21 cellular contexts compared by ENCODE assay signal in the genomic region with DNA sequence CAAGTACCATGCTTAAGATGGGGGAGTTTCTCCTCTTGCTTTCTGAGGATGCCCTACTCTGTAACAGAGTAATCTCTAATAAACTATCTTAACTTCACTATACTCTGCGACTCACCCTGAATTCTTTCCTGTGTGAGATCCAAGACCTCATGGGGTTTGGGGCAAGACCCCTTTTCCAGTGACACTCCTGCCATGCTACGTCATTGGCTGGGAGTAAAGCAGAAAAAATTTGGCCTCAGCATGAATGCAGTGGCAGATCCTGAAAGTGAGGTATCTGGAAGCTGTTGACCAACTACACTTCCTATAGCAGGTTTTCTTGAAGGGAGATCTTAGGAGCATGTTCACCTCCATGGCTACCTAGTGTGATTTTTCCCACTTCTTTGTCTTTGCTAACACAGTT.
DNase-seq lines count a peak whose midpoint lies in the region; ATAC-seq and TF ChIP-seq lines count a peak whose summit lies in the region.
"Had no signal": no experiment of that assay in that cellular context is flagged by ENCODE, and none has a peak within 500 bp of the region (broad histone marks: within the 10 kb centered on the region; RNA-seq: fewer than 3 reads in every experiment).

No MANE protein-coding gene starts in this region.

- H3K27ac ChIP-seq in HUES6 (ENCODE audit: low read depth, low read length) (peak overlapping the region; percentile 95), ectodermal cell (ENCODE audit: insufficient read depth, low read depth, low read length, poor library complexity, severe bottlenecking) (peak overlapping the region; percentile 95)
- H3K27ac ChIP-seq: ovary, upper lobe of right lung had no signal

- no peaks in the 10 kb centered on the region for H3K27me3 ChIP-seq in Caco-2 (replicated peaks; ENCODE audit: control insufficient read depth, insufficient read depth, low read length)
- H3K27me3 ChIP-seq in HUES6 (ENCODE audit: control insufficient read depth, insufficient read depth, low read length) = no peaks in the 10 kb centered on the region
- H3K27me3 ChIP-seq in ectodermal cell (ENCODE audit: control insufficient read depth, insufficient read depth, low read length, poor library complexity, severe bottlenecking) = no peaks in the 10 kb centered on the region
- H3K27me3 ChIP-seq: ovary, stomach, upper lobe of right lung had no signal

- peak overlapping the region; percentile 74 for H3K9ac ChIP-seq in HUES6 (ENCODE audit: low read length)

- DNase-seq in Caco-2 (no peak), mesothelial cell of epicardium (ENCODE audit: low spot score in 2 of 2, unreplicated experiment in 2 of 2) (no peak), NCI-H82 treated with DMSO at 0.1 percent for 48 hours (lab: John Stamatoyannopoulos, UW; ENCODE audit: unreplicated experiment) (no peak), cerebellar nuclear complex (lab: John Stamatoyannopoulos, UW) (no peak), islet precursor cell (no peak)
- DNase-seq: GOT3; left cardiac atrium; NCI-H1092; NCI-H2081 treated with DMSO at 0.1 percent for 48 hours; NCI-H526; ovary; SIG-M5; stimulated activated CD4-positive, alpha-beta T cell treated with anti-CD3 and anti-CD28 coated beads, Interleukin-2, amount 100 ng/mL, for 24 hours; stomach; upper lobe of right lung had no signal

- H3K27me3 Mint-ChIP-seq in Caco-2 (ENCODE audit: insufficient read depth, unreplicated experiment) (no peaks in the 10 kb centered on the region), mesothelial cell of epicardium (ENCODE audit: low read depth) (no peaks in the 10 kb centered on the region)

- H3K27ac Mint-ChIP-seq in Caco-2 (ENCODE audit: unreplicated experiment) (peak overlapping the region; percentile 75), mesothelial cell of epicardium (peak overlapping the region; percentile 91)

- 33 to 39% methylated on average over 2 of the region's 2 CpGs for WGBS in ectodermal cell, 2 experiments

- H3K9me3 ChIP-seq in Caco-2 (peaks cover 8% of the 10 kb centered on the region; the same call in 1 of the 2 replicates), HUES6 (ENCODE audit: control insufficient read depth, insufficient read depth, low read depth, low read length) (peaks cover 50% of the 10 kb centered on the region), ectodermal cell (ENCODE audit: control insufficient read depth, low read length) (no peaks in the 10 kb centered on the region)
- H3K9me3 ChIP-seq: upper lobe of right lung had no signal

- no peak for ATAC-seq in HG03108 (IDR thresholded peaks at IDR 0.05; ENCODE audit: unreplicated experiment)
- ATAC-seq: activated CD4-positive, CD25-positive, alpha-beta regulatory T cell treated with anti-CD3 and anti-CD28 coated beads, Interleukin-2, amount 50 U/mL, for 24 hours; left cardiac atrium; sciatic nerve; upper lobe of right lung had no signal

- BruUV-seq in Caco-2 (replicated peaks; lab: Mats Ljungman, UMichigan) = no TSS peak

- H3K36me3 ChIP-seq in Caco-2 (ENCODE audit: control insufficient read depth, insufficient read depth, low read length) (no peaks in the 10 kb centered on the region), HUES6 (ENCODE audit: control insufficient read depth, insufficient read depth, low read length) (peaks cover 5% of the 10 kb centered on the region; the same call in 1 of the 2 replicates), ectodermal cell (ENCODE audit: control insufficient read depth, insufficient read depth, low read length) (no peaks in the 10 kb centered on the region)
- H3K36me3 ChIP-seq: ovary, stomach, upper lobe of right lung had no signal

- intact Hi-C loops in Caco-2 (cut with micrococcal nuclease; ENCODE audit: unreplicated experiment) = no loop called here

- H3K4me3 Mint-ChIP-seq in Caco-2 (ENCODE audit: unreplicated experiment) = peak overlapping the region; percentile 9
- H3K4me3 Mint-ChIP-seq in mesothelial cell of epicardium = no peak overlapping the region
- H3K4me3 Mint-ChIP-seq: central memory CD8-positive, alpha-beta T cell had no signal

- H3K4me1 ChIP-seq in Caco-2 (peaks cover 19% of the 10 kb centered on the region), HUES6 (ENCODE audit: control insufficient read depth, insufficient read depth, low read length) (peaks cover 23% of the 10 kb centered on the region), ectodermal cell (ENCODE audit: control insufficient read depth, insufficient read depth, low read length) (peaks cover 12% of the 10 kb centered on the region)
- H3K4me1 ChIP-seq: stomach, upper lobe of right lung had no signal

- peaks cover 32% of the 10 kb centered on the region for H3K9me3 Mint-ChIP-seq in Caco-2 (ENCODE audit: unreplicated experiment)
- peaks cover 40% of the 10 kb centered on the region for H3K9me3 Mint-ChIP-seq in mesothelial cell of epicardium

- TF ChIP-seq CTCF in Caco-2 (IDR thresholded peaks at IDR 0.05; ENCODE audit: insufficient read depth in 1 of 2, low read depth in 1 of 2, low read length in 1 of 2, severe bottlenecking in 1 of 2, unreplicated experiment in 1 of 2) (no peak), mesothelial cell of epicardium (IDR thresholded peaks at IDR 0.05; ENCODE audit: unreplicated experiment) (no peak)

- POLR2A ChIA-PET in Caco-2 (lab: Charles Lee) = no interaction called here

- H3K4me3 ChIP-seq in Caco-2 (ENCODE audit: low read depth, low read length) = no peak overlapping the region
- no peak overlapping the region for H3K4me3 ChIP-seq in HUES6 (ENCODE audit: low read depth, low read length)
- no peak overlapping the region for H3K4me3 ChIP-seq in ectodermal cell (ENCODE audit: insufficient read depth, low read depth, low read length)
- H3K4me3 ChIP-seq: ovary, stomach, upper lobe of right lung had no signal

- H3K4me1 Mint-ChIP-seq in Caco-2 (ENCODE audit: low read depth, unreplicated experiment) = peaks cover 7% of the 10 kb centered on the region
- peaks cover 21% of the 10 kb centered on the region for H3K4me1 Mint-ChIP-seq in mesothelial cell of epicardium
- H3K4me1 Mint-ChIP-seq: central memory CD8-positive, alpha-beta T cell had no signal

- peaks cover 6% of the 10 kb centered on the region for H3K36me3 Mint-ChIP-seq in Caco-2 (ENCODE audit: insufficient read depth, unreplicated experiment)
- H3K36me3 Mint-ChIP-seq in mesothelial cell of epicardium = peaks cover 9% of the 10 kb centered on the region

- CTCF ChIA-PET in Caco-2 (lab: Charles Lee) = no interaction called here
